In genomic region chr15:22134941-22135566, GRCh38 we compare ENCODE assay signal across 13 cellular contexts. TPM values are rescaled to one million over a fixed set of nuclear protein-coding genes. Genes with fewer than 3 reads are reported as not detected.
"Had no signal": no experiment of that assay in that cellular context is flagged by ENCODE, and none has a peak within 500 bp of the region (broad histone marks: within the 10 kb centered on the region; RNA-seq: fewer than 3 reads in every experiment).

No MANE protein-coding gene starts in this region.

RNA-seq across cellular contexts. Expression of gene OR4M2, which starts 54.7 kb away (rescaled TPM):
- total RNA-seq: activated CD8-positive, alpha-beta memory T cell treated with anti-CD3 and anti-CD28 coated beads for 36 hours; body of pancreas; cardiac muscle cell; chondrocyte; epithelial cell of proximal tubule; fibroblast of villous mesenchyme; heart left ventricle; left ventricle myocardium superior; mammary epithelial cell; mesothelial cell of epicardium; prostate gland; uterus had no signal
- polyA plus RNA-seq: cardiac muscle cell, heart left ventricle, mammary epithelial cell, ovary had no signal
